Comparison of ENCODE assay signal across 1 cellular context in the genomic region with DNA sequence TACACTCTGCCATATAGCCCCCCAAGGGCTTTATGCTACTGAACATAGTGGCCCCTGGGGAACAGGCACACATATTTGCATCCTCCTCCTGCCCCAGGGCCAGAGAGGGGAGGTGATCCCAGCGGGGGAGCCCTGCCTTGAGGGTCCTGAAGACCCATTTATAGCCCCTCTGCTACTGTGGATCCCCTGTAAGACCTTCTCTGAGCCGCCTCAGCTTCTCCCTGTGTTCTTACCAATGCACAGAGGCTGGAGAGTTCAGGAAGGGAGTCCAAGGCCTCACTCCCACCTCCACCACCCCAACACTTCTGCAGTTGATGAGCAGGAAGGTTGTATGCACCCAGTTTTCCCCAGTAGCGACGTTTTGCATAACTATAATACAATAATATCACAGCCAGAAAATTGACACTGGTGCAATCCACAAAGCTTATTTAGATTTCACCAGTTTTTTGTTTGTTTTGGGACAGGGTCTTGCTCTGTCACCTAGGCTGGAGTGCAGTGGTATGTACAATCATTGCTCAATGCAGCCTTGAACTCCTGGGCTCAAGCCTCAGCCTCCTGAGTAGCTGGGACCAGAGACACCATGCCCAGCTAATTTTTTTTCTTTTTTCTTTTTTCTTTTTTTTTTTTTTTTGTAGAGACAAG.
TF ChIP-seq lines count a peak whose summit lies in the region.

No MANE protein-coding gene starts in this region.

TF ChIP-seq in HepG2, 621 proteins besides CTCF, POLR2A, EP300 and RAD21 (continued from another document and continues in another):
- TF ChIP-seq, protein P1, sequence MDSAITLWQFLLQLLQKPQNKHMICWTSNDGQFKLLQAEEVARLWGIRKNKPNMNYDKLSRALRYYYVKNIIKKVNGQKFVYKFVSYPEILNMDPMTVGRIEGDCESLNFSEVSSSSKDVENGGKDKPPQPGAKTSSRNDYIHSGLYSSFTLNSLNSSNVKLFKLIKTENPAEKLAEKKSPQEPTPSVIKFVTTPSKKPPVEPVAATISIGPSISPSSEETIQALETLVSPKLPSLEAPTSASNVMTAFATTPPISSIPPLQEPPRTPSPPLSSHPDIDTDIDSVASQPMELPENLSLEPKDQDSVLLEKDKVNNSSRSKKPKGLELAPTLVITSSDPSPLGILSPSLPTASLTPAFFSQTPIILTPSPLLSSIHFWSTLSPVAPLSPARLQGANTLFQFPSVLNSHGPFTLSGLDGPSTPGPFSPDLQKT (CRISPR knock-in tag; IDR thresholded peaks at IDR 0.05; ENCODE audit: borderline replicate concordance), result no peak
- TF ChIP-seq ZNF33B (CRISPR knock-in tag; IDR thresholded peaks at IDR 0.05) (no peak), ONECUT2 (CRISPR knock-in tag; IDR thresholded peaks at IDR 0.05) (peak; percentile 28; the same call in 1 of the 2 replicates), PPARG (CRISPR knock-in tag; conservative IDR thresholded peaks at IDR 0.05) (peak; percentile 79), ZGPAT (CRISPR knock-in tag; IDR thresholded peaks at IDR 0.05) (peak; percentile 85), HOXA3 (CRISPR knock-in tag; IDR thresholded peaks at IDR 0.05) (peak; percentile 86), MED13 (CRISPR knock-in tag; IDR thresholded peaks at IDR 0.05) (peak; percentile 62; the same call in 1 of the 2 replicates), ZNF710 (CRISPR knock-in tag; IDR thresholded peaks at IDR 0.05; ENCODE audit: borderline replicate concordance) (peak; percentile 46; the same call in 1 of the 2 replicates), ZKSCAN8 (CRISPR knock-in tag; IDR thresholded peaks at IDR 0.05; ENCODE audit: borderline replicate concordance) (peak; percentile 54; the same call in 1 of the 2 replicates), SMARCC2 (IDR thresholded peaks at IDR 0.05) (no peak), BCL6 (CRISPR knock-in tag; IDR thresholded peaks at IDR 0.05) (peak; percentile 83), ZNF513 (CRISPR knock-in tag; conservative IDR thresholded peaks at IDR 0.05) (0 out of 2 replicates have a peak, but pooled peaks have one; percentile 45), SUZ12 (IDR thresholded peaks at IDR 0.05; ENCODE audit: low read depth, low read length) (no peak), FOSL2 (CRISPR knock-in tag; IDR thresholded peaks at IDR 0.05) (peak; percentile 86), HOXA5 (CRISPR knock-in tag; IDR thresholded peaks at IDR 0.05) (0 out of 2 replicates have a peak, but pooled peaks have one; percentile 40), NONO (IDR thresholded peaks at IDR 0.05) (no peak), NONO (CRISPR knock-in tag; conservative IDR thresholded peaks at IDR 0.05) (0 out of 2 replicates have a peak, but pooled peaks have one; percentile 24), DMAP1 (CRISPR knock-in tag; IDR thresholded peaks at IDR 0.05) (no peak), KDM2A (CRISPR knock-in tag; IDR thresholded peaks at IDR 0.05; ENCODE audit: borderline replicate concordance, low read depth) (0 out of 2 replicates have a peak, but pooled peaks have one; percentile 21), ZNF280B (CRISPR knock-in tag; IDR thresholded peaks at IDR 0.05; ENCODE audit: borderline replicate concordance) (no peak), ZNF891 (CRISPR knock-in tag; IDR thresholded peaks at IDR 0.05) (0 out of 2 replicates have a peak, but pooled peaks have one; percentile 16), ZXDC (CRISPR knock-in tag; IDR thresholded peaks at IDR 0.05) (no peak), TARDBP (CRISPR knock-in tag; IDR thresholded peaks at IDR 0.05) (peak; percentile 82; the same call in 1 of the 2 replicates), ZNF333 (CRISPR knock-in tag; IDR thresholded peaks at IDR 0.05; ENCODE audit: borderline replicate concordance) (no peak), ZBTB7A (CRISPR knock-in tag; IDR thresholded peaks at IDR 0.05) (peak; percentile 94), SOX5 (CRISPR knock-in tag; IDR thresholded peaks at IDR 0.05; ENCODE audit: borderline replicate concordance) (peak; percentile 81; the same call in 1 of the 2 replicates), CAMTA2 (CRISPR knock-in tag; IDR thresholded peaks at IDR 0.05; ENCODE audit: borderline replicate concordance) (0 out of 2 replicates have a peak, but pooled peaks have one; percentile 12), ARHGAP35 (CRISPR knock-in tag; IDR thresholded peaks at IDR 0.05; ENCODE audit: borderline replicate concordance) (no peak), HDAC2 (CRISPR knock-in tag; IDR thresholded peaks at IDR 0.05) (peak; percentile 80)
- TF ChIP-seq, protein P2, sequence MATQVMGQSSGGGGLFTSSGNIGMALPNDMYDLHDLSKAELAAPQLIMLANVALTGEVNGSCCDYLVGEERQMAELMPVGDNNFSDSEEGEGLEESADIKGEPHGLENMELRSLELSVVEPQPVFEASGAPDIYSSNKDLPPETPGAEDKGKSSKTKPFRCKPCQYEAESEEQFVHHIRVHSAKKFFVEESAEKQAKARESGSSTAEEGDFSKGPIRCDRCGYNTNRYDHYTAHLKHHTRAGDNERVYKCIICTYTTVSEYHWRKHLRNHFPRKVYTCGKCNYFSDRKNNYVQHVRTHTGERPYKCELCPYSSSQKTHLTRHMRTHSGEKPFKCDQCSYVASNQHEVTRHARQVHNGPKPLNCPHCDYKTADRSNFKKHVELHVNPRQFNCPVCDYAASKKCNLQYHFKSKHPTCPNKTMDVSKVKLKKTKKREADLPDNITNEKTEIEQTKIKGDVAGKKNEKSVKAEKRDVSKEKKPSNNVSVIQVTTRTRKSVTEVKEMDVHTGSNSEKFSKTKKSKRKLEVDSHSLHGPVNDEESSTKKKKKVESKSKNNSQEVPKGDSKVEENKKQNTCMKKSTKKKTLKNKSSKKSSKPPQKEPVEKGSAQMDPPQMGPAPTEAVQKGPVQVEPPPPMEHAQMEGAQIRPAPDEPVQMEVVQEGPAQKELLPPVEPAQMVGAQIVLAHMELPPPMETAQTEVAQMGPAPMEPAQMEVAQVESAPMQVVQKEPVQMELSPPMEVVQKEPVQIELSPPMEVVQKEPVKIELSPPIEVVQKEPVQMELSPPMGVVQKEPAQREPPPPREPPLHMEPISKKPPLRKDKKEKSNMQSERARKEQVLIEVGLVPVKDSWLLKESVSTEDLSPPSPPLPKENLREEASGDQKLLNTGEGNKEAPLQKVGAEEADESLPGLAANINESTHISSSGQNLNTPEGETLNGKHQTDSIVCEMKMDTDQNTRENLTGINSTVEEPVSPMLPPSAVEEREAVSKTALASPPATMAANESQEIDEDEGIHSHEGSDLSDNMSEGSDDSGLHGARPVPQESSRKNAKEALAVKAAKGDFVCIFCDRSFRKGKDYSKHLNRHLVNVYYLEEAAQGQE (IDR thresholded peaks at IDR 0.05; ENCODE audit: borderline replicate concordance in 1 of 2, low read depth in 1 of 2, low read length in 2 of 2), result 0 out of 4 replicates have a peak, but pooled peaks of 1 of the 2 experiments have one; percentile 15
- TF ChIP-seq, protein P3, sequence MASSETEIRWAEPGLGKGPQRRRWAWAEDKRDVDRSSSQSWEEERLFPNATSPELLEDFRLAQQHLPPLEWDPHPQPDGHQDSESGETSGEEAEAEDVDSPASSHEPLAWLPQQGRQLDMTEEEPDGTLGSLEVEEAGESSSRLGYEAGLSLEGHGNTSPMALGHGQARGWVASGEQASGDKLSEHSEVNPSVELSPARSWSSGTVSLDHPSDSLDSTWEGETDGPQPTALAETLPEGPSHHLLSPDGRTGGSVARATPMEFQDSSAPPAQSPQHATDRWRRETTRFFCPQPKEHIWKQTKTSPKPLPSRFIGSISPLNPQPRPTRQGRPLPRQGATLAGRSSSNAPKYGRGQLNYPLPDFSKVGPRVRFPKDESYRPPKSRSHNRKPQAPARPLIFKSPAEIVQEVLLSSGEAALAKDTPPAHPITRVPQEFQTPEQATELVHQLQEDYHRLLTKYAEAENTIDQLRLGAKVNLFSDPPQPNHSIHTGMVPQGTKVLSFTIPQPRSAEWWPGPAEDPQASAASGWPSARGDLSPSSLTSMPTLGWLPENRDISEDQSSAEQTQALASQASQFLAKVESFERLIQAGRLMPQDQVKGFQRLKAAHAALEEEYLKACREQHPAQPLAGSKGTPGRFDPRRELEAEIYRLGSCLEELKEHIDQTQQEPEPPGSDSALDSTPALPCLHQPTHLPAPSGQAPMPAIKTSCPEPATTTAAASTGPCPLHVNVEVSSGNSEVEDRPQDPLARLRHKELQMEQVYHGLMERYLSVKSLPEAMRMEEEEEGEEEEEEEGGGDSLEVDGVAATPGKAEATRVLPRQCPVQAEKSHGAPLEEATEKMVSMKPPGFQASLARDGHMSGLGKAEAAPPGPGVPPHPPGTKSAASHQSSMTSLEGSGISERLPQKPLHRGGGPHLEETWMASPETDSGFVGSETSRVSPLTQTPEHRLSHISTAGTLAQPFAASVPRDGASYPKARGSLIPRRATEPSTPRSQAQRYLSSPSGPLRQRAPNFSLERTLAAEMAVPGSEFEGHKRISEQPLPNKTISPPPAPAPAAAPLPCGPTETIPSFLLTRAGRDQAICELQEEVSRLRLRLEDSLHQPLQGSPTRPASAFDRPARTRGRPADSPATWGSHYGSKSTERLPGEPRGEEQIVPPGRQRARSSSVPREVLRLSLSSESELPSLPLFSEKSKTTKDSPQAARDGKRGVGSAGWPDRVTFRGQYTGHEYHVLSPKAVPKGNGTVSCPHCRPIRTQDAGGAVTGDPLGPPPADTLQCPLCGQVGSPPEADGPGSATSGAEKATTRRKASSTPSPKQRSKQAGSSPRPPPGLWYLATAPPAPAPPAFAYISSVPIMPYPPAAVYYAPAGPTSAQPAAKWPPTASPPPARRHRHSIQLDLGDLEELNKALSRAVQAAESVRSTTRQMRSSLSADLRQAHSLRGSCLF (CRISPR knock-in tag; IDR thresholded peaks at IDR 0.05; ENCODE audit: borderline replicate concordance), result no peak
- TF ChIP-seq, protein P4, sequence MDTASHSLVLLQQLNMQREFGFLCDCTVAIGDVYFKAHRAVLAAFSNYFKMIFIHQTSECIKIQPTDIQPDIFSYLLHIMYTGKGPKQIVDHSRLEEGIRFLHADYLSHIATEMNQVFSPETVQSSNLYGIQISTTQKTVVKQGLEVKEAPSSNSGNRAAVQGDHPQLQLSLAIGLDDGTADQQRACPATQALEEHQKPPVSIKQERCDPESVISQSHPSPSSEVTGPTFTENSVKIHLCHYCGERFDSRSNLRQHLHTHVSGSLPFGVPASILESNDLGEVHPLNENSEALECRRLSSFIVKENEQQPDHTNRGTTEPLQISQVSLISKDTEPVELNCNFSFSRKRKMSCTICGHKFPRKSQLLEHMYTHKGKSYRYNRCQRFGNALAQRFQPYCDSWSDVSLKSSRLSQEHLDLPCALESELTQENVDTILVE (CRISPR knock-in tag; IDR thresholded peaks at IDR 0.05), result peak; percentile 57
